In the genomic region with DNA sequence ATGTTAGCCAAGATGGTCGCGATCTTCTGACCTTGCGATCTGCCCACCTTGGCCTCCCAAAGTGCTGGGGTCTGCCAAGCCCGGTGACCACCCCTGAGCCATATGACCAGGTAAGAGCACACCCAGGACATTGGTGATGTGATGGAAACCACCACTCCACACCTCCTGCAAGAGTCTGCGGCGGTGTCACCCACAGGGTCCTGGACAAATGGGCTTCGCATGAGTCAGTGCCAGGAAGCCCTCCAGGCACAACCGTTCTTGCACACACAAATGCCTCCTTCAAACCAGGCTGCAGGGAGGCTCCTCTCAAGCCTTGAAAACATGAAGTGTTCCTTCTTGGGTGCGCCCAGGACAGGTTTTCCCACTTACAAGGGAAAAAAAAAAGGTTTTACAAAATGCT, we compare ENCODE assay signal across 20 cellular contexts. TPM values are rescaled to one million over a fixed set of nuclear protein-coding genes. Genes with fewer than 3 reads are reported as not detected.
A peak's percentile ranks its signal among the peaks of the same experiment; 100 is the strongest.
DNase-seq lines count a peak whose midpoint lies in the region; ATAC-seq and TF ChIP-seq lines count a peak whose summit lies in the region.
"Had no signal": no experiment of that assay in that cellular context is flagged by ENCODE, and none has a peak within 500 bp of the region (broad histone marks: within the 10 kb centered on the region; RNA-seq: fewer than 3 reads in every experiment).

No MANE protein-coding gene starts in this region.

- H3K14ac ChIP-seq in trophoblast cell (ENCODE audit: low read length) = no peak overlapping the region

- peaks cover 17 to 78% (median 58%) of the 10 kb centered on the region in 10 experiments for H3K4me1 ChIP-seq in BLaER1 treated with 17β-estradiol and CSF1 and Interleukin-3, amounts not matched to agents 10 nM and 100 nM
- H3K4me1 ChIP-seq in esophagus squamous epithelium = peaks cover 23 to 62% (median 26%) of the 10 kb centered on the region in 3 donors
- H3K4me1 ChIP-seq in trophoblast cell (ENCODE audit: control insufficient read depth in 1 of 2, insufficient read depth in 2 of 2, low read length in 2 of 2) = peaks cover 15 to 26% of the 10 kb centered on the region in 2 experiments
- no peaks in the 10 kb centered on the region for H3K4me1 ChIP-seq in hepatocyte (ENCODE audit: insufficient read depth)
- H3K4me1 ChIP-seq: HAP-1 had no signal

- no peak overlapping the region for H4K12ac ChIP-seq in trophoblast cell (ENCODE audit: low read depth, low read length)

- no peak for TF ChIP-seq POLR2A in esophagus squamous epithelium (IDR thresholded peaks at IDR 0.05)

- H3K27ac ChIP-seq in BLaER1 treated with 17β-estradiol and CSF1 and Interleukin-3, amounts not matched to agents 10 nM and 100 nM = no peak overlapping the region
- peak overlapping the region; percentile 99 for H3K27ac ChIP-seq in KOPT-K1 (ENCODE audit: low read depth, low read length, poor library complexity, severe bottlenecking)
- H3K27ac ChIP-seq in esophagus squamous epithelium = peak overlapping the region in 3 of 4 donors; percentile 4 to 62 (median 61)
- peak overlapping the region; percentile 40 for H3K27ac ChIP-seq in trophoblast cell (ENCODE audit: low read depth, low read length)
- H3K27ac ChIP-seq in hepatocyte = no peak overlapping the region
- H3K27ac ChIP-seq: cardiac muscle cell, tibial artery had no signal

- no peak overlapping the region for H3K4me3 ChIP-seq in BLaER1 treated with 17β-estradiol and CSF1 and Interleukin-3, amounts not matched to agents 10 nM and 100 nM
- no peak overlapping the region for H3K4me3 ChIP-seq in esophagus squamous epithelium
- no peak overlapping the region for H3K4me3 ChIP-seq in trophoblast cell (ENCODE audit: low read depth, low read length)
- no peak overlapping the region for H3K4me3 ChIP-seq in hepatocyte
- H3K4me3 ChIP-seq: cardiac muscle cell, HAP-1, tibial artery had no signal

- no peak overlapping the region for H3K27ac Mint-ChIP-seq in activated T-helper 17 cell treated with anti-CD3 and anti-CD28 coated beads, Interleukin-2, amount 50 U/mL, for 72 hours
- H3K27ac Mint-ChIP-seq: activated naive CD4-positive, alpha-beta T cell treated with anti-CD3 and anti-CD28 coated beads for 36 hours had no signal

- WGBS in esophagus squamous epithelium, 2 donors = 82 to 85% methylated on average over 6 to 8 of the region's 9 CpGs
- no CpG with 5 or more reads among the region's 9 CpGs for WGBS in trophoblast cell (ENCODE audit: extremely low coverage, insufficient coverage, insufficient read length)
- 91% methylated on average over 9 of the region's 9 CpGs for WGBS in hepatocyte (ENCODE audit: low lambda C conversion rate, missing lambda C conversion rate)

- no peak overlapping the region for H2BK120ac ChIP-seq in trophoblast cell (ENCODE audit: insufficient read depth, low read length, poor library complexity)

- H2BK5ac ChIP-seq in trophoblast cell (ENCODE audit: low read depth, low read length, poor library complexity) = no peak overlapping the region

- H3K79me1 ChIP-seq in trophoblast cell (ENCODE audit: low read length) = peaks cover 9% of the 10 kb centered on the region

- no peaks in the 10 kb centered on the region for H4K20me1 ChIP-seq in BLaER1 treated with 17β-estradiol and CSF1 and Interleukin-3, amounts not matched to agents 10 nM and 100 nM
- H4K20me1 ChIP-seq in hepatocyte (ENCODE audit: insufficient read depth, poor library complexity, severe bottlenecking) = no peaks in the 10 kb centered on the region

- peaks cover 0 to 35% (median 5%) of the 10 kb centered on the region in 11 experiments; a peak in 9 of 22 replicates for H3K36me3 ChIP-seq in BLaER1 treated with 17β-estradiol and CSF1 and Interleukin-3, amounts not matched to agents 10 nM and 100 nM
- H3K36me3 ChIP-seq in KOPT-K1 (ENCODE audit: insufficient read depth, low read length) (peaks cover 13% of the 10 kb centered on the region), esophagus squamous epithelium (no peaks in the 10 kb centered on the region), trophoblast cell (ENCODE audit: control insufficient read depth in 1 of 2, insufficient read depth in 2 of 2, low read length in 2 of 2) (no peaks in the 10 kb centered on the region), hepatocyte (replicated peaks; ENCODE audit: insufficient read depth, low read depth) (no peaks in the 10 kb centered on the region)
- H3K36me3 ChIP-seq: cardiac muscle cell, HAP-1, tibial artery had no signal

- H4K91ac ChIP-seq in trophoblast cell (ENCODE audit: low read depth, low read length) = no peak overlapping the region

- H3K4me2 ChIP-seq in BLaER1 treated with 17β-estradiol and CSF1 and Interleukin-3, amounts not matched to agents 10 nM and 100 nM = peak overlapping the region in 6 of 11 experiments; percentile 15 to 90 (median 84); a peak in 9 of 22 replicates
- no peak overlapping the region for H3K4me2 ChIP-seq in trophoblast cell (ENCODE audit: low read length)
- no peak overlapping the region for H3K4me2 ChIP-seq in hepatocyte

- H3K36me3 Mint-ChIP-seq in activated T-helper 17 cell treated with anti-CD3 and anti-CD28 coated beads, Interleukin-2, amount 50 U/mL, for 72 hours (ENCODE audit: low read depth) = no peaks in the 10 kb centered on the region

- no peak overlapping the region for H2BK12ac ChIP-seq in trophoblast cell (ENCODE audit: low read length)

- no peak overlapping the region for H3K4me3 Mint-ChIP-seq in activated T-helper 17 cell treated with anti-CD3 and anti-CD28 coated beads, Interleukin-2, amount 50 U/mL, for 72 hours
- H3K4me3 Mint-ChIP-seq: activated naive CD4-positive, alpha-beta T cell treated with anti-CD3 and anti-CD28 coated beads for 36 hours; T-cell had no signal

- no peaks in the 10 kb centered on the region for H3K27me3 ChIP-seq in BLaER1 treated with 17β-estradiol and CSF1 and Interleukin-3, amounts not matched to agents 10 nM and 100 nM
- H3K27me3 ChIP-seq in esophagus squamous epithelium (no peaks in the 10 kb centered on the region), trophoblast cell (ENCODE audit: insufficient read depth, low read length) (no peaks in the 10 kb centered on the region), hepatocyte (no peaks in the 10 kb centered on the region)
- H3K27me3 ChIP-seq: cardiac muscle cell, tibial artery had no signal

- no peaks in the 10 kb centered on the region for H3K9me2 ChIP-seq in hepatocyte (replicated peaks; ENCODE audit: insufficient read depth)

- ATAC-seq in activated T-helper 17 cell treated with anti-CD3 and anti-CD28 coated beads, Interleukin-2, amount 50 U/mL, for 72 hours (replicated peaks) = no peak
- ATAC-seq: stimulated activated naive CD8-positive, alpha-beta T cell treated with anti-CD3 and anti-CD28 coated beads, Interleukin-15, Interleukin-2, amounts not matched to agents 100 U/mL and 50 U/mL, for 24 hours; T-cell had no signal

- TF ChIP-seq CTCF in esophagus squamous epithelium (IDR thresholded peaks at IDR 0.05) (no peak), hepatocyte (IDR thresholded peaks at IDR 0.05; ENCODE audit: poor library complexity) (no peak)

- no peak overlapping the region for H3K9ac ChIP-seq in BLaER1 treated with 17β-estradiol and CSF1 and Interleukin-3, amounts not matched to agents 10 nM and 100 nM
- H3K9ac ChIP-seq in trophoblast cell (ENCODE audit: low read length) = no peak overlapping the region

- H3K23ac ChIP-seq in trophoblast cell (ENCODE audit: low read length) = no peak overlapping the region

- intact Hi-C loops in esophagus squamous epithelium (cut with DNase I) = no loop called here

- no peak overlapping the region for H3K18ac ChIP-seq in trophoblast cell (ENCODE audit: low read length)

- H3K79me2 ChIP-seq in trophoblast cell (ENCODE audit: control insufficient read depth, insufficient read depth, low read length, poor library complexity) = no peaks in the 10 kb centered on the region
- H3K79me2 ChIP-seq in hepatocyte = peaks cover 25% of the 10 kb centered on the region

- H4K8ac ChIP-seq in trophoblast cell (ENCODE audit: low read depth, low read length) = no peak overlapping the region

- H2AFZ ChIP-seq in trophoblast cell (ENCODE audit: insufficient read depth, low read length, poor library complexity) (no peak overlapping the region), hepatocyte (no peak overlapping the region)

- peaks cover 15% of the 10 kb centered on the region for H3K4me1 Mint-ChIP-seq in activated T-helper 17 cell treated with anti-CD3 and anti-CD28 coated beads, Interleukin-2, amount 50 U/mL, for 72 hours

- H3K4ac ChIP-seq in trophoblast cell (ENCODE audit: low read depth, low read length) = no peak overlapping the region

- H2AK5ac ChIP-seq in trophoblast cell (ENCODE audit: low read length) = no peak overlapping the region

- H3K9me3 ChIP-seq in BLaER1 treated with 17β-estradiol and CSF1 and Interleukin-3, amounts not matched to agents 10 nM and 100 nM (replicated peaks in 1 of 11) = peaks cover 0 to 12% (median 5%) of the 10 kb centered on the region in 11 experiments; a peak in 7 of 22 replicates
- no peaks in the 10 kb centered on the region for H3K9me3 ChIP-seq in KOPT-K1 (ENCODE audit: insufficient read depth, low read length, poor library complexity, severe bottlenecking)
- no peaks in the 10 kb centered on the region for H3K9me3 ChIP-seq in esophagus squamous epithelium
- H3K9me3 ChIP-seq in trophoblast cell (ENCODE audit: insufficient read depth, low read depth, low read length) = no peaks in the 10 kb centered on the region
- no peaks in the 10 kb centered on the region for H3K9me3 ChIP-seq in hepatocyte (ENCODE audit: low read depth)
- H3K9me3 ChIP-seq: HAP-1, tibial artery had no signal

- no peaks in the 10 kb centered on the region for H3K9me3 Mint-ChIP-seq in activated T-helper 17 cell treated with anti-CD3 and anti-CD28 coated beads, Interleukin-2, amount 50 U/mL, for 72 hours
- H3K9me3 Mint-ChIP-seq: activated naive CD4-positive, alpha-beta T cell treated with anti-CD3 and anti-CD28 coated beads for 36 hours; T-cell had no signal

- DNase-seq in esophagus squamous epithelium (lab: John Stamatoyannopoulos, UW) (no peak), trophoblast cell (peak; percentile 93 to 95), germinal center (ENCODE audit: low spot score) (no peak), hepatocyte (ENCODE audit: low spot score) (no peak)
- DNase-seq in activated CD8-positive, alpha-beta memory T cell treated with anti-CD3 and anti-CD28 coated beads for 24 hours = no peak
- DNase-seq: activated naive CD4-positive, alpha-beta T cell treated with anti-CD3 and anti-CD28 coated beads for 36 hours; activated T-cell treated with anti-CD3 and anti-CD28 coated beads, Interleukin-2, amount 50 U/mL, for 48 hours; hippocampal formation; NCI-H1436 treated with DMSO at 0.1 percent for 48 hours; NCI-H748 treated with DMSO at 0.1 percent for 48 hours; SHP77; stimulated activated CD4-positive, alpha-beta T cell treated with anti-CD3 and anti-CD28 coated beads, Interleukin-4, amount 100 ng/mL, for 24 hours; stimulated activated naive CD8-positive, alpha-beta T cell treated with anti-CD3 and anti-CD28 coated beads, Interleukin-15, Interleukin-2, amounts not matched to agents 100 U/mL and 50 U/mL, for 24 hours; T-cell; tibial artery had no signal

- no peaks in the 10 kb centered on the region for H3K27me3 Mint-ChIP-seq in activated T-helper 17 cell treated with anti-CD3 and anti-CD28 coated beads, Interleukin-2, amount 50 U/mL, for 72 hours
- H3K27me3 Mint-ChIP-seq: T-cell had no signal

RNA-seq across cellular contexts. Expression of a gene that starts 16.6 kb away (rescaled TPM):
- 1 to 10 TPM; 4.2 to 9.1 (median 8.2) TPM for total RNA-seq in esophagus squamous epithelium
- 4.4 and 4.5 TPM in 2 replicates for polyA plus RNA-seq in trophoblast cell (2013)
- 1 to 10 TPM; 4.1 to 4.6 TPM for total RNA-seq in activated T-helper 17 cell treated with anti-CD3 and anti-CD28 coated beads, Interleukin-2, amount 50 U/mL, for 72 hours
- 2.2 and 3.6 TPM in 2 replicates for total RNA-seq in hepatocyte
- 5.7 and 6.3 TPM in 2 replicates for polyA plus RNA-seq in hepatocyte

Comparison
In these comparisons a context has a peak if more than half of its experiments do, and no peak if none do; other contexts are left out.
1. H3K27ac ChIP-seq: peak in KOPT-K1 (single experiment), esophagus squamous epithelium (3 of 4) and trophoblast cell (single experiment); none in BLaER1 treated with 17β-estradiol and CSF1 and Interleukin-3, amounts not matched to agents 10 nM and 100 nM (0 of 11) and hepatocyte (single experiment).
2. H3K4me2 ChIP-seq: peak in BLaER1 treated with 17β-estradiol and CSF1 and Interleukin-3, amounts not matched to agents 10 nM and 100 nM (6 of 11); none in trophoblast cell (single experiment) and hepatocyte (single experiment).
3. DNase-seq: peak in trophoblast cell (2 of 2); none in esophagus squamous epithelium (single experiment), germinal center (single experiment), hepatocyte (single experiment) and activated CD8-positive, alpha-beta memory T cell treated with anti-CD3 and anti-CD28 coated beads for 24 hours (single experiment).